Comparison of ENCODE assay signal across 9 cellular contexts in genomic region chr9:127767909-127768331, GRCh38. TPM values are rescaled to one million over a fixed set of nuclear protein-coding genes. Genes with fewer than 3 reads are reported as not detected.
DNase-seq lines count a peak whose midpoint lies in the region; ATAC-seq and TF ChIP-seq lines count a peak whose summit lies in the region.
"Had no signal": no experiment of that assay in that cellular context is flagged by ENCODE, and none has a peak within 500 bp of the region (broad histone marks: within the 10 kb centered on the region; RNA-seq: fewer than 3 reads in every experiment).

No MANE protein-coding gene starts in this region.

- WGBS in endodermal cell (ENCODE audit: insufficient coverage in 1 of 2, insufficient read length in 1 of 2), 2 experiments, result 71 to 79% methylated on average over 8 to 13 of the region's 13 CpGs

- peak; percentile 51 for DNase-seq in BE2C
- peak; percentile 63 for DNase-seq in SK-N-DZ (ENCODE audit: low spot score)
- peak; percentile 71 for DNase-seq in endodermal cell
- no peak for DNase-seq in SHP77 treated with DMSO at 0.1 percent for 48 hours (lab: John Stamatoyannopoulos, UW)
- DNase-seq in C1 segment of cervical spinal cord (lab: John Stamatoyannopoulos, UW), result no peak
- no peak for DNase-seq in activated CD4-positive, alpha-beta T cell treated with anti-CD3 and anti-CD28 coated beads for 4 hours

- H3K9ac ChIP-seq in endodermal cell (ENCODE audit: extremely low read depth, low read length, poor library complexity, severe bottlenecking), result no peak overlapping the region

- H3K36me3 ChIP-seq in BE2C (no peaks in the 10 kb centered on the region), endodermal cell (ENCODE audit: control insufficient read depth, insufficient read depth, low read length) (no peaks in the 10 kb centered on the region)

- H3K27ac Mint-ChIP-seq in endodermal cell (peak overlapping the region; percentile 72), nephron (peak overlapping the region; percentile 89 to 99 (median 95))

- no peak overlapping the region for H3K4me3 Mint-ChIP-seq in endodermal cell
- H3K4me3 Mint-ChIP-seq in nephron, result peak overlapping the region; percentile 31 to 67 (median 63)

- H3K9me3 Mint-ChIP-seq in endodermal cell (no peaks in the 10 kb centered on the region), nephron (no peaks in the 10 kb centered on the region)

- H3K27ac ChIP-seq in endodermal cell (ENCODE audit: low read depth, low read length), result peak overlapping the region; percentile 56

- peaks cover 8% of the 10 kb centered on the region for H3K27me3 Mint-ChIP-seq in endodermal cell (ENCODE audit: insufficient read depth)
- H3K27me3 Mint-ChIP-seq in nephron (ENCODE audit: low read depth), result peaks cover 4% of the 10 kb centered on the region

- H3K36me3 Mint-ChIP-seq in endodermal cell (ENCODE audit: low read depth) (no peaks in the 10 kb centered on the region), nephron (ENCODE audit: low read depth) (peaks cover 11% of the 10 kb centered on the region)

- H3K4me3 ChIP-seq in BE2C (ENCODE audit: low read depth, low read length), result no peak overlapping the region
- H3K4me3 ChIP-seq in endodermal cell (ENCODE audit: low read length), result no peak overlapping the region

- no peak for TF ChIP-seq CTCF in BE2C (IDR thresholded peaks at IDR 0.05; ENCODE audit: low read depth, low read length)
- no peak for TF ChIP-seq CTCF in endodermal cell (conservative IDR thresholded peaks at IDR 0.05)
- no peak for TF ChIP-seq CTCF in nephron (IDR thresholded peaks at IDR 0.05; ENCODE audit: unreplicated experiment in 3 of 3)

- peaks cover 8% of the 10 kb centered on the region for H3K4me1 Mint-ChIP-seq in endodermal cell
- peaks cover 41% of the 10 kb centered on the region for H3K4me1 Mint-ChIP-seq in nephron

- H3K4me1 ChIP-seq in BE2C (peaks cover 9% of the 10 kb centered on the region), endodermal cell (ENCODE audit: control insufficient read depth, insufficient read depth, low read length) (peaks cover 3% of the 10 kb centered on the region)

- no peak for ATAC-seq in HG03039 (IDR thresholded peaks at IDR 0.05; ENCODE audit: unreplicated experiment)

- H3K27me3 ChIP-seq in BE2C (no peaks in the 10 kb centered on the region), endodermal cell (ENCODE audit: control insufficient read depth, insufficient read depth, low read length, poor library complexity, severe bottlenecking) (no peaks in the 10 kb centered on the region)

- H3K9me3 ChIP-seq in BE2C (no peaks in the 10 kb centered on the region), endodermal cell (ENCODE audit: control insufficient read depth, low read length) (no peaks in the 10 kb centered on the region)

RNA-seq across cellular contexts. Expression of gene SH2D3C, which starts 10.5 kb away (rescaled TPM):
- 12.5 TPM for polyA plus RNA-seq in BE2C (2012; ENCODE audit: insufficient read depth, insufficient read length, low read depth)
- 5.8 and 6.9 TPM in 2 replicates for polyA plus RNA-seq in SK-N-DZ (2014; cell fraction: cytosol; rRNA removed)
- 4.2 and 9.0 TPM in 2 replicates for polyA plus RNA-seq in SK-N-DZ (2014; cell fraction: nucleus; rRNA removed)
- total RNA-seq in endodermal cell, result 1 to 10 TPM in 1 of 2 donors, under 1 TPM in 1; 0.77 to 1.4 TPM
- 5.3 TPM for polyA plus RNA-seq in endodermal cell (2013, experiment 1 of 2)
- 5.3 TPM for polyA plus RNA-seq in endodermal cell (2013, experiment 2 of 2)

RNA-seq across cellular contexts. Expression of gene CDK9, which starts 17.9 kb away (rescaled TPM):
- polyA plus RNA-seq in BE2C (2012; ENCODE audit: insufficient read depth, insufficient read length, low read depth), result 167 TPM
- 32.5 and 48.7 TPM in 2 replicates for polyA plus RNA-seq in SK-N-DZ (2014; cell fraction: cytosol; rRNA removed)
- 91.4 and 95.7 TPM in 2 replicates for polyA plus RNA-seq in SK-N-DZ (2014; cell fraction: nucleus; rRNA removed)
- total RNA-seq in endodermal cell, result 100 to 1,000 TPM in 1 of 2 donors, 10 to 100 TPM in 1; 97.1 to 101 TPM
- 58.2 TPM for polyA plus RNA-seq in endodermal cell (2013, experiment 1 of 2)
- 58.0 TPM for polyA plus RNA-seq in endodermal cell (2013, experiment 2 of 2)

RNA-seq across cellular contexts. Expression of gene TOR2A, which starts 32.8 kb away (rescaled TPM):
- 33.8 TPM for polyA plus RNA-seq in BE2C (2012; ENCODE audit: insufficient read depth, insufficient read length, low read depth)
- 26.4 and 38.4 TPM in 2 replicates for polyA plus RNA-seq in SK-N-DZ (2014; cell fraction: cytosol; rRNA removed)
- 30.8 and 42.5 TPM in 2 replicates for polyA plus RNA-seq in SK-N-DZ (2014; cell fraction: nucleus; rRNA removed)
- total RNA-seq in endodermal cell, result 10 to 100 TPM; 15.7 to 16.7 TPM
- 19.2 TPM for polyA plus RNA-seq in endodermal cell (2013, experiment 1 of 2)
- polyA plus RNA-seq in endodermal cell (2013, experiment 2 of 2), result 15.7 TPM

RNA-seq across cellular contexts. Expression of gene FPGS, which starts 34.8 kb away (rescaled TPM):
- polyA plus RNA-seq in BE2C (2012; ENCODE audit: insufficient read depth, insufficient read length, low read depth), result 75.4 TPM
- polyA plus RNA-seq in SK-N-DZ (2014; cell fraction: cytosol; rRNA removed), result 66.0 and 76.4 TPM in 2 replicates
- 139 and 156 TPM in 2 replicates for polyA plus RNA-seq in SK-N-DZ (2014; cell fraction: nucleus; rRNA removed)
- total RNA-seq in endodermal cell, result 10 to 100 TPM; 75.2 to 76.4 TPM
- 46.4 TPM for polyA plus RNA-seq in endodermal cell (2013, experiment 1 of 2)
- 42.8 TPM for polyA plus RNA-seq in endodermal cell (2013, experiment 2 of 2)

RNA-seq across cellular contexts. Expression of gene TTC16, which starts 52.0 kb away (rescaled TPM):
- polyA plus RNA-seq in BE2C (2012; ENCODE audit: insufficient read depth, insufficient read length, low read depth), result 0.28 TPM
- 0.06 and 0.13 TPM in 2 replicates for polyA plus RNA-seq in SK-N-DZ (2014; cell fraction: cytosol; rRNA removed)
- polyA plus RNA-seq in SK-N-DZ (2014; cell fraction: nucleus; rRNA removed), result 0.22 and 0.55 TPM in 2 replicates
- total RNA-seq in endodermal cell, result not detected
- not detected for polyA plus RNA-seq in endodermal cell (2013, experiment 1 of 2)
- not detected for polyA plus RNA-seq in endodermal cell (2013, experiment 2 of 2)
- total RNA-seq: NCI-H460 had no signal

Comparison
In these comparisons a context has a peak if more than half of its experiments do, and no peak if none do; other contexts are left out.
1. DNase-seq: peak in BE2C (single experiment), SK-N-DZ (single experiment) and endodermal cell (single experiment); none in SHP77 treated with DMSO at 0.1 percent for 48 hours (single experiment), C1 segment of cervical spinal cord (0 of 14) and activated CD4-positive, alpha-beta T cell treated with anti-CD3 and anti-CD28 coated beads for 4 hours (0 of 2).